Comparison of ENCODE assay signal across 8 cellular contexts in genomic region chr12:40446385-40446784, GRCh38.
A peak's percentile ranks its signal among the peaks of the same experiment; 100 is the strongest.
DNase-seq lines count a peak whose midpoint lies in the region; ATAC-seq, FAIRE-seq and TF ChIP-seq lines count a peak whose summit lies in the region.

No MANE protein-coding gene starts in this region.

- H3K27me3 Mint-ChIP-seq in type B pancreatic cell: no peaks in the 10 kb centered on the region

- no peaks in the 10 kb centered on the region for H3K4me1 Mint-ChIP-seq in type B pancreatic cell (ENCODE audit: unreplicated experiment)

- H3K9me3 Mint-ChIP-seq in type B pancreatic cell: no peaks in the 10 kb centered on the region

- H3K27ac Mint-ChIP-seq in type B pancreatic cell: no peak overlapping the region

- H3K4me1 ChIP-seq in KMS-11 (ENCODE audit: low read depth, poor library complexity, severe bottlenecking) (no peaks in the 10 kb centered on the region), small intestine (ENCODE audit: control insufficient read depth in 2 of 2, insufficient read depth in 1 of 2, low read depth in 1 of 2, low read length in 1 of 2) (no peaks in the 10 kb centered on the region)

- H4K20me1 ChIP-seq in KMS-11 (ENCODE audit: insufficient read depth): no peaks in the 10 kb centered on the region

- H3K27ac ChIP-seq in KMS-11 (no peak overlapping the region), small intestine (ENCODE audit: low read depth in 1 of 2, low read length in 1 of 2) (no peak overlapping the region)

- no peak overlapping the region for H3K9ac ChIP-seq in KMS-11

- H3K9me3 ChIP-seq in small intestine (ENCODE audit: control insufficient read depth, low read depth): no peaks in the 10 kb centered on the region

- no peak overlapping the region for H3K4me3 Mint-ChIP-seq in type B pancreatic cell

- peak; percentile 46 for DNase-seq in ACHN
- peak; percentile 50 for DNase-seq in bronchial epithelial cell (ENCODE audit: low read depth)
- DNase-seq in type B pancreatic cell (ENCODE audit: extremely low spot score, unreplicated experiment): no peak
- DNase-seq in activated CD8-positive, alpha-beta memory T cell treated with anti-CD3 and anti-CD28 coated beads, Interleukin-2, amount 50 U/mL, for 48 hours: no peak
- no peak for DNase-seq in small intestine
- DNase-seq in NCI-H2107 treated with DMSO at 0.1 percent for 48 hours (lab: John Stamatoyannopoulos, UW; ENCODE audit: unreplicated experiment): no peak

- no peaks in the 10 kb centered on the region for H3K36me3 Mint-ChIP-seq in type B pancreatic cell

- H3K36me3 ChIP-seq in KMS-11 (ENCODE audit: insufficient read depth) (no peaks in the 10 kb centered on the region), bronchial epithelial cell (ENCODE audit: control insufficient read depth, insufficient read depth, low read length) (no peaks in the 10 kb centered on the region), small intestine (ENCODE audit: control insufficient read depth in 2 of 2, insufficient read depth in 2 of 2, low read length in 2 of 2) (no peaks in the 10 kb centered on the region)

- H3K27me3 ChIP-seq in KMS-11 (ENCODE audit: insufficient read depth, low read depth): no peaks in the 10 kb centered on the region
- no peaks in the 10 kb centered on the region for H3K27me3 ChIP-seq in bronchial epithelial cell (ENCODE audit: control insufficient read depth, insufficient read depth, low read length)
- no peaks in the 10 kb centered on the region for H3K27me3 ChIP-seq in small intestine (ENCODE audit: control insufficient read depth in 2 of 2, insufficient read depth in 2 of 2, low read length in 2 of 2)

- peak; percentile 74 for ATAC-seq in GM18870 (IDR thresholded peaks at IDR 0.05; ENCODE audit: unreplicated experiment)

- no peaks in the 10 kb centered on the region for H3K79me2 ChIP-seq in KMS-11 (ENCODE audit: insufficient read depth, low read depth)

- TF ChIP-seq CTCF in KMS-11 (conservative IDR thresholded peaks at IDR 0.05; ENCODE audit: low read depth, low read length) (peak; percentile 49; the same call in 1 of the 2 replicates), bronchial epithelial cell (IDR thresholded peaks at IDR 0.05; ENCODE audit: insufficient read depth, low read length, severe bottlenecking) (peak; percentile 39), type B pancreatic cell (conservative IDR thresholded peaks at IDR 0.05) (peak; percentile 72)

- FAIRE-seq in bronchial epithelial cell (lab: Jason Lieb, UNC) (no peak), small intestine (lab: Jason Lieb, UNC) (no peak)

- in situ Hi-C loops in ACHN (cut with HindIII; ENCODE audit: low pct_ligation_motif_present, low pct_unique_long_range_greater_than_20kb, low sequenced_read_pairs): no loop called here

- no peak overlapping the region for H3K4me2 ChIP-seq in KMS-11

- no peak overlapping the region for H3K4me3 ChIP-seq in KMS-11 (IDR thresholded peaks at IDR 0.05; ENCODE audit: insufficient read depth, low read depth, low read length)
- H3K4me3 ChIP-seq in bronchial epithelial cell (ENCODE audit: low read depth, low read length): no peak overlapping the region
- H3K4me3 ChIP-seq in small intestine (ENCODE audit: low read depth in 1 of 2, low read length in 2 of 2): no peak overlapping the region

- no peak overlapping the region for H2AFZ ChIP-seq in KMS-11 (ENCODE audit: low read depth)

Comparison
In these comparisons a context has a peak if more than half of its experiments do, and no peak if none do; other contexts are left out.
1. DNase-seq: peak in ACHN (single experiment) and bronchial epithelial cell (single experiment); none in type B pancreatic cell (single experiment), activated CD8-positive, alpha-beta memory T cell treated with anti-CD3 and anti-CD28 coated beads, Interleukin-2, amount 50 U/mL, for 48 hours (single experiment), small intestine (single experiment) and NCI-H2107 treated with DMSO at 0.1 percent for 48 hours (single experiment).
2. Peak in every context shown above with its lines, with median percentiles within 50 percentile points of each other: CTCF ChIP-seq.